In the genomic region with DNA sequence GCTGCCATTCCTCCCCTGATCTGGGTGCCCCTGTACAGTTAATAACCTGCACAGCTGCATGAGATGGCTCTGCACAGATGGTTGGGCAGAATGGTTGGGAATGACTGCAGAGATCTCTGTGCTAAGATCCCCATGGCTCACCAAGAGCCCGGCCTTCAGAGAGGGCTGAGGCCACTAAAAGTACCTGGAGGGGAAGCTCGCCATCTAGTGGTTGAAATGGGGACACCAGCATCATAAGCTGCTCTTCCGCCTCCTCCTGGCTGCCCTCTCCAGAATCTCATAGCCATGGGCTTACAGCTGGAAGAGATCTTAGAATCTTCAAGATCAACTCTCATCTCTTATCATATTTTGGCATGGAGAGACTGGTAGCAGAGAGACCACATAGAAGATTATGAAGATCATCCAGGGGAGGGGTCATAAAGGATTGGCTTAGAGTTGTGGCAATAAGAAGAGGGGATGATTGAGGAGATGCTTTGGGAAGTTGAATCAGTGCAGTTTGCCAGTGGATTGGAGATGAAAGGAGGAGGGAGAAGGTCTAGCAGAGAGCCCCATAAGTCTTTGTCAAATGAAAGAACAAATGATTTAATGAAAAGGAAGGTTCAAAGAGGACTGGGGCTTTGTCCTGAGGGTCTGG, we compare ENCODE assay signal across 8 cellular contexts. TPM values are rescaled to one million over a fixed set of nuclear protein-coding genes. Genes with fewer than 3 reads are reported as not detected.
DNase-seq lines count a peak whose midpoint lies in the region; ATAC-seq and TF ChIP-seq lines count a peak whose summit lies in the region.

No MANE protein-coding gene starts in this region.

- DNase-seq in GM03348 (ENCODE audit: low spot score) (peak; percentile 74), NCI-H82 (lab: John Stamatoyannopoulos, UW) (peak; percentile 89), endothelial cell (ENCODE audit: low spot score) (peak; percentile 78), mucosa of gallbladder (ENCODE audit: low spot score) (peak; percentile 83)
- DNase-seq in activated CD8-positive, alpha-beta memory T cell treated with anti-CD3 and anti-CD28 coated beads for 1 hour (ENCODE audit: extremely low read depth in 1 of 2, low read depth in 1 of 2) = peak; percentile 9 to 12
- peak; percentile 17 for DNase-seq in stimulated activated CD8-positive, alpha-beta memory T cell treated with anti-CD3 and anti-CD28 coated beads, Interleukin-7, amount 100 ng/mL, for 24 hours (ENCODE audit: low read depth)

- no peak overlapping the region for H3K27ac Mint-ChIP-seq in endothelial cell (ENCODE audit: unreplicated experiment)

- ATAC-seq in HG03159 (IDR thresholded peaks at IDR 0.05; ENCODE audit: unreplicated experiment) (peak; percentile 73), GM18861 (IDR thresholded peaks at IDR 0.05; ENCODE audit: unreplicated experiment) (no peak)

- peak; percentile 87 for TF ChIP-seq CTCF in endothelial cell (IDR thresholded peaks at IDR 0.05; ENCODE audit: unreplicated experiment)

- H3K4me1 Mint-ChIP-seq in endothelial cell (ENCODE audit: unreplicated experiment) = peaks cover 25% of the 10 kb centered on the region

- no peaks in the 10 kb centered on the region for H3K36me3 Mint-ChIP-seq in endothelial cell (ENCODE audit: low read depth, unreplicated experiment)

- H3K4me3 Mint-ChIP-seq in endothelial cell (ENCODE audit: unreplicated experiment) = no peak overlapping the region

- peaks cover 7% of the 10 kb centered on the region for H3K27me3 Mint-ChIP-seq in endothelial cell (ENCODE audit: unreplicated experiment)

- no peaks in the 10 kb centered on the region for H3K9me3 Mint-ChIP-seq in endothelial cell (ENCODE audit: unreplicated experiment)

RNA-seq across cellular contexts. Expression of gene TLCD5, which starts 22.0 kb away (rescaled TPM):
- 15.2 TPM for total RNA-seq in endothelial cell (ENCODE audit: unreplicated experiment)
- 9.8 TPM for total RNA-seq in mucosa of gallbladder

RNA-seq across cellular contexts. Expression of gene ARHGEF12, which starts 33.1 kb away (rescaled TPM):
- total RNA-seq in endothelial cell (ENCODE audit: unreplicated experiment) (128 TPM), mucosa of gallbladder (127 TPM)

Comparison
In these comparisons a context has a peak if more than half of its experiments do, and no peak if none do; other contexts are left out.
1. DNase-seq: peak in every context shown above with its lines; median percentile 89 in NCI-H82; 83 in mucosa of gallbladder; 78 in endothelial cell; 74 in GM03348; 17 in stimulated activated CD8-positive, alpha-beta memory T cell treated with anti-CD3 and anti-CD28 coated beads, Interleukin-7, amount 100 ng/mL, for 24 hours; 10 in activated CD8-positive, alpha-beta memory T cell treated with anti-CD3 and anti-CD28 coated beads for 1 hour.